1 cellular context compared by ENCODE assay signal in the genomic region with DNA sequence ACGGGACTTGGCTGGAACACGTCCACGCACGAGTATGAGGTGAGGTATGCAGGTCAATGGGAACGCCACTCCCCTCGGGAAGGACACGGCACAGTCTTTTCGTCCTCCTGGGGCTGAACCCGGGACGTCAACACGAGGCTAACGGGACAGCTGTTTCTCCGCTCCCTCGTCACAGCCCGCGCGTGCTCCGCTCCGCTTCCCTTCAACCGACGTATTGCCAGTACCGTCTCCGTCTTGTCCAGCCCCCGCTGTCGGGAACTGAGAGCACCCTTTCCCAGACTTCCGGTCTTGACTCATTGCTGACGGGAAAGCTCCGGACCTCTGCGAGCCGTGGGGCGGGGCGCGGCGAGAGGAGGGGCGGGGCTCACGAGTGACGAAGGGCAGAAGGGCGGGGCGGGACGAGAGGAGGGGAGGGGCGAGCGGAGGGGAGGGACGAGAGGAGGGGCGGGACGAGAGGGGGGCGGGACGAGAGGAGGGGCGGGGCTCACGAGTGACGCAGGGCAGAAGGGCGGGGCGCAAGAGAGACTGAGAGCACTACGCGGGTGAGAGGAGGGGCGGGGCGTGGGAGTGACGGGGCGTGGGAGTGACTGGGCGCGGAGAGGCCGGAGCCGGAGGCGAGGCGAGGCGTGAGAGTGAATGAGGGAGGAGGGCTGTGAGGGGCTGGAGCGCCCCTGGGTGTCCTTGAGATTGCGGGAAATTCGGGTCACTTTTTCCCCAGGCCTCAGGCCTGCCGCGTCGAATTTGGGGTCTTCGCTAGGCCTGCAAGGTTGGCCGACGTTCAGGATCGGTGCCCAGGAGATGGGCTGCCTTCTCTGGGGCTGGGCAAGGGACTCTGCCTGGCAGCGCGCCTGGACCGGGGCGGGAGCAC.
TF ChIP-seq lines count a peak whose summit lies in the region.

No MANE protein-coding gene starts in this region.

TF ChIP-seq in HepG2, 621 proteins besides CTCF, POLR2A, EP300 and RAD21 (continued from another document and continues in another):
- TF ChIP-seq, protein P1, sequence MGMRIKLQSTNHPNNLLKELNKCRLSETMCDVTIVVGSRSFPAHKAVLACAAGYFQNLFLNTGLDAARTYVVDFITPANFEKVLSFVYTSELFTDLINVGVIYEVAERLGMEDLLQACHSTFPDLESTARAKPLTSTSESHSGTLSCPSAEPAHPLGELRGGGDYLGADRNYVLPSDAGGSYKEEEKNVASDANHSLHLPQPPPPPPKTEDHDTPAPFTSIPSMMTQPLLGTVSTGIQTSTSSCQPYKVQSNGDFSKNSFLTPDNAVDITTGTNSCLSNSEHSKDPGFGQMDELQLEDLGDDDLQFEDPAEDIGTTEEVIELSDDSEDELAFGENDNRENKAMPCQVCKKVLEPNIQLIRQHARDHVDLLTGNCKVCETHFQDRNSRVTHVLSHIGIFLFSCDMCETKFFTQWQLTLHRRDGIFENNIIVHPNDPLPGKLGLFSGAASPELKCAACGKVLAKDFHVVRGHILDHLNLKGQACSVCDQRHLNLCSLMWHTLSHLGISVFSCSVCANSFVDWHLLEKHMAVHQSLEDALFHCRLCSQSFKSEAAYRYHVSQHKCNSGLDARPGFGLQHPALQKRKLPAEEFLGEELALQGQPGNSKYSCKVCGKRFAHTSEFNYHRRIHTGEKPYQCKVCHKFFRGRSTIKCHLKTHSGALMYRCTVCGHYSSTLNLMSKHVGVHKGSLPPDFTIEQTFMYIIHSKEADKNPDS (CRISPR knock-in tag; IDR thresholded peaks at IDR 0.05): no peak
- TF ChIP-seq NFKBIZ (CRISPR knock-in tag; IDR thresholded peaks at IDR 0.05) (peak; percentile 57), NKX3-1 (CRISPR knock-in tag; IDR thresholded peaks at IDR 0.05) (no peak), MEF2D (CRISPR knock-in tag; IDR thresholded peaks at IDR 0.05) (peak; percentile 69), ZNF318 (CRISPR knock-in tag; IDR thresholded peaks at IDR 0.05) (peak; percentile 83; the same call in 1 of the 2 replicates), HCFC1 (IDR thresholded peaks at IDR 0.05; ENCODE audit: low read depth, low read length) (0 out of 2 replicates have a peak, but pooled peaks have one; percentile 32), ZNF766 (CRISPR knock-in tag; IDR thresholded peaks at IDR 0.05; ENCODE audit: borderline replicate concordance) (0 out of 2 replicates have a peak, but pooled peaks have one; percentile 67), MED1 (CRISPR knock-in tag; IDR thresholded peaks at IDR 0.05) (peak; percentile 84), ELF1 (CRISPR knock-in tag; IDR thresholded peaks at IDR 0.05) (peak; percentile 95), ZIK1 (CRISPR knock-in tag; IDR thresholded peaks at IDR 0.05; ENCODE audit: borderline replicate concordance, low read depth) (peak; percentile 70; the same call in 1 of the 2 replicates), ZNF121 (CRISPR knock-in tag; IDR thresholded peaks at IDR 0.05) (0 out of 2 replicates have a peak, but pooled peaks have one; percentile 41), ZNF639 (CRISPR knock-in tag; conservative IDR thresholded peaks at IDR 0.05) (0 out of 2 replicates have a peak, but pooled peaks have one; percentile 43), SP5 (CRISPR knock-in tag; IDR thresholded peaks at IDR 0.05; ENCODE audit: borderline replicate concordance, low read depth) (peak; percentile 51; the same call in 1 of the 2 replicates), FIP1L1 (IDR thresholded peaks at IDR 0.05; ENCODE audit: borderline replicate concordance, insufficient read depth, low read depth, low read length) (no peak), RNF2 (conservative IDR thresholded peaks at IDR 0.05; ENCODE audit: low read depth) (peak; percentile 79), NONO (IDR thresholded peaks at IDR 0.05) (no peak), NONO (CRISPR knock-in tag; conservative IDR thresholded peaks at IDR 0.05) (peak; percentile 81), FOXA3 (CRISPR knock-in tag; IDR thresholded peaks at IDR 0.05) (peak; percentile 61), HES4 (CRISPR knock-in tag; IDR thresholded peaks at IDR 0.05; ENCODE audit: borderline replicate concordance) (peak; percentile 38), ZNF782 (CRISPR knock-in tag; IDR thresholded peaks at IDR 0.05; ENCODE audit: borderline replicate concordance) (peak; percentile 61; the same call in 1 of the 2 replicates), ZNF572 (CRISPR knock-in tag; IDR thresholded peaks at IDR 0.05) (no peak), KAT8 (CRISPR knock-in tag; IDR thresholded peaks at IDR 0.05) (peak; percentile 90), HOXD1 (CRISPR knock-in tag; IDR thresholded peaks at IDR 0.05) (peak; percentile 59; the same call in 1 of the 2 replicates), ZNF451 (CRISPR knock-in tag; IDR thresholded peaks at IDR 0.05) (peak; percentile 36; the same call in 1 of the 2 replicates), AKAP8 (CRISPR knock-in tag; IDR thresholded peaks at IDR 0.05) (peak; percentile 53; the same call in 1 of the 2 replicates), ZNF678 (CRISPR knock-in tag; IDR thresholded peaks at IDR 0.05) (no peak), ETS1 (CRISPR knock-in tag; IDR thresholded peaks at IDR 0.05) (no peak), NBN (conservative IDR thresholded peaks at IDR 0.05) (no peak), ZNF333 (CRISPR knock-in tag; IDR thresholded peaks at IDR 0.05; ENCODE audit: borderline replicate concordance) (no peak), RFX5 (IDR thresholded peaks at IDR 0.05; ENCODE audit: low read depth, low read length) (0 out of 2 replicates have a peak, but pooled peaks have one; percentile 18), ASH2L (IDR thresholded peaks at IDR 0.05; ENCODE audit: insufficient read length, low read depth, low read length) (peak; percentile 66), ZMYM4 (CRISPR knock-in tag; IDR thresholded peaks at IDR 0.05) (0 out of 2 replicates have a peak, but pooled peaks have one; percentile 45), ZNF569 (CRISPR knock-in tag; IDR thresholded peaks at IDR 0.05; ENCODE audit: borderline replicate concordance) (no peak), HMGA1 (CRISPR knock-in tag; conservative IDR thresholded peaks at IDR 0.05) (no peak), FOSL2 (CRISPR knock-in tag; IDR thresholded peaks at IDR 0.05) (peak; percentile 98), MXI1 (IDR thresholded peaks at IDR 0.05; ENCODE audit: borderline replicate concordance, low read depth, low read length) (peak; percentile 63; the same call in 1 of the 3 replicates), ZNF232 (CRISPR knock-in tag; IDR thresholded peaks at IDR 0.05; ENCODE audit: borderline replicate concordance) (peak; percentile 49; the same call in 1 of the 2 replicates), BORCS8-MEF2B (CRISPR knock-in tag; IDR thresholded peaks at IDR 0.05) (peak; percentile 52; the same call in 1 of the 2 replicates), SPEN (CRISPR knock-in tag; IDR thresholded peaks at IDR 0.05; ENCODE audit: low read depth) (0 out of 2 replicates have a peak, but pooled peaks have one; percentile 42), ZNF777 (CRISPR knock-in tag; IDR thresholded peaks at IDR 0.05) (peak; percentile 98), SIN3A (IDR thresholded peaks at IDR 0.05; ENCODE audit: borderline replicate concordance, low read depth, low read length) (peak; percentile 73; the same call in 1 of the 2 replicates), KAT7 (CRISPR knock-in tag; IDR thresholded peaks at IDR 0.05; ENCODE audit: borderline replicate concordance) (peak; percentile 77; the same call in 1 of the 2 replicates), ZC3H13 (CRISPR knock-in tag; IDR thresholded peaks at IDR 0.05) (peak; percentile 91)
- TF ChIP-seq, protein P2, sequence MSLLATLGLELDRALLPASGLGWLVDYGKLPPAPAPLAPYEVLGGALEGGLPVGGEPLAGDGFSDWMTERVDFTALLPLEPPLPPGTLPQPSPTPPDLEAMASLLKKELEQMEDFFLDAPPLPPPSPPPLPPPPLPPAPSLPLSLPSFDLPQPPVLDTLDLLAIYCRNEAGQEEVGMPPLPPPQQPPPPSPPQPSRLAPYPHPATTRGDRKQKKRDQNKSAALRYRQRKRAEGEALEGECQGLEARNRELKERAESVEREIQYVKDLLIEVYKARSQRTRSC (CRISPR knock-in tag; IDR thresholded peaks at IDR 0.05; ENCODE audit: low read depth): 0 out of 2 replicates have a peak, but pooled peaks have one; percentile 26
- TF ChIP-seq, protein P3, sequence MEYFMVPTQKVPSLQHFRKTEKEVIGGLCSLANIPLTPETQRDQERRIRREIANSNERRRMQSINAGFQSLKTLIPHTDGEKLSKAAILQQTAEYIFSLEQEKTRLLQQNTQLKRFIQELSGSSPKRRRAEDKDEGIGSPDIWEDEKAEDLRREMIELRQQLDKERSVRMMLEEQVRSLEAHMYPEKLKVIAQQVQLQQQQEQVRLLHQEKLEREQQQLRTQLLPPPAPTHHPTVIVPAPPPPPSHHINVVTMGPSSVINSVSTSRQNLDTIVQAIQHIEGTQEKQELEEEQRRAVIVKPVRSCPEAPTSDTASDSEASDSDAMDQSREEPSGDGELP (IDR thresholded peaks at IDR 0.05; ENCODE audit: borderline replicate concordance, low read depth): peak; percentile 76; the same call in 1 of the 2 replicates
